Comparison of ENCODE assay signal across 28 cellular contexts in the genomic region with DNA sequence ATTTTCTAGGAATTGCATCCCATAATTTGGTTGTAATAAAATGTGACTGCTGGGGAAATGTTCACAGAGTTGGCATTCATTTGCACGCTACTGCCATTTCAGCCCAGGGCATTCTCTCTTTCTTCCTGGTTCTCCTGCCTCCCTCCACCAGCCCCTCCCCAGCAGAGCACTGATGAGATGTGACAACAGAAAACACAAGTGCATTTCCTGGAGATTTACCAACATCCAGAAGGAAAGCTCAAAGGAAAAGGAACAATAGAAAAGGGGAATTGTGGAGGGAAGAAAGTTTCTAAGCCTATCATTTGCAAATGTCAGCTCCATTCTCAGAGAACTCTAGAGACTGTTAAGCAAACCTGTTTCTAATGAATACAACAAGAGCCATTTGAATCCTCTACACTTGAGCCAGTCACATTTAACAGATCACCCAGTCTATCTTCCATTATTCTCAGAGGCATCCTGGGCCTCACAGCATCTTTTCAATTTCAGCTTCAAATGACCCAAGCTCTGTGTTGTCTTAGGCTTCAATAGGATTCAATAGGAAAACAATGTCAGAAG.
"Had no signal": no experiment of that assay in that cellular context is flagged by ENCODE, and none has a peak within 500 bp of the region (broad histone marks: within the 10 kb centered on the region; RNA-seq: fewer than 3 reads in every experiment).

No MANE protein-coding gene starts in this region.

- H3K27me3 ChIP-seq: adrenal gland, body of pancreas, breast epithelium had no signal

- H3K4me3 Mint-ChIP-seq: activated CD4-positive, alpha-beta T cell treated with anti-CD3 and anti-CD28 coated beads, Interleukin-2, amount 10 ng/mL, durations not matched to agents 7 days and 5 days; activated naive CD4-positive, alpha-beta T cell treated with anti-CD3 and anti-CD28 coated beads for 36 hours; activated T-cell treated with anti-CD3 and anti-CD28 coated beads, Interleukin-2, amount 50 U/mL, for 4 hours; activated T-helper 1 cell treated with anti-CD3 and anti-CD28 coated beads, Interleukin-12 subunit alpha, Interleukin-12 subunit beta, Interleukin-2, Interleukin-4 antibody, amounts not matched to agents 30 ng/mL and 10 ng/mL and 1 ng/mL, durations not matched to agents 14 hours and 24 hours and 36 hours had no signal

- H3K27me3 Mint-ChIP-seq: activated CD4-positive, alpha-beta T cell treated with anti-CD3 and anti-CD28 coated beads, Interleukin-2, amount 10 ng/mL, durations not matched to agents 7 days and 5 days had no signal

- H3K27ac Mint-ChIP-seq: activated CD4-positive, alpha-beta T cell treated with anti-CD3 and anti-CD28 coated beads, Interleukin-2, amount 10 ng/mL, durations not matched to agents 7 days and 5 days; activated naive CD4-positive, alpha-beta T cell treated with anti-CD3 and anti-CD28 coated beads for 36 hours; activated naive CD4-positive, alpha-beta T cell treated with anti-CD3 and anti-CD28 coated beads, Interleukin-2, amount 50 U/mL, for 72 hours; activated T-helper 1 cell treated with anti-CD3 and anti-CD28 coated beads, Interleukin-12 subunit alpha, Interleukin-12 subunit beta, Interleukin-2, Interleukin-4 antibody, amounts not matched to agents 30 ng/mL and 10 ng/mL and 1 ng/mL, durations not matched to agents 14 hours and 24 hours and 36 hours had no signal

- H3K4me2 ChIP-seq: KMS-11, PC-9 had no signal

- H3K9me3 ChIP-seq: adrenal gland, body of pancreas had no signal

- H3K27ac ChIP-seq: adrenal gland, body of pancreas, breast epithelium, KMS-11, PC-9, RWPE1, WERI-Rb-1 had no signal

- H2AFZ ChIP-seq: PC-9 had no signal

- H3K4me1 Mint-ChIP-seq: activated CD4-positive, alpha-beta T cell treated with anti-CD3 and anti-CD28 coated beads, Interleukin-2, amount 10 ng/mL, durations not matched to agents 7 days and 5 days had no signal

- H3K4me3 ChIP-seq: adrenal gland, body of pancreas, breast epithelium, PC-9 had no signal

- H3K9ac ChIP-seq: KMS-11 had no signal

- ATAC-seq: activated naive CD4-positive, alpha-beta T cell treated with anti-CD3 and anti-CD28 coated beads, Interleukin-2, amount 50 U/mL, for 72 hours; activated T-cell treated with anti-CD3 and anti-CD28 coated beads, Interleukin-2, amount 50 U/mL, for 4 hours; body of pancreas; Right ventricle myocardium inferior; SK-N-SH treated with all-trans-retinoic acid at 6 μM for 48 hours had no signal

- H3K36me3 ChIP-seq: adrenal gland, breast epithelium, WERI-Rb-1 had no signal

- H3K4me1 ChIP-seq: adrenal gland, body of pancreas, breast epithelium had no signal

- DNase-seq: activated CD4-positive, alpha-beta T cell treated with anti-CD3 and anti-CD28 coated beads, Interleukin-2, amount 10 ng/mL, durations not matched to agents 7 days and 5 days; activated CD4-positive, alpha-beta T cell treated with anti-CD3 and anti-CD28 coated beads, Interleukin-2, amount 50 U/mL, for 48 hours; activated CD8-positive, alpha-beta memory T cell treated with anti-CD3 and anti-CD28 coated beads, Interleukin-2, amount 50 U/mL, for 4 hours; activated gamma-delta T cell treated with Interleukin-2 at 50 U/mL for 16 hours; activated naive CD4-positive, alpha-beta T cell treated with anti-CD3 and anti-CD28 coated beads for 36 hours; activated T-cell treated with anti-CD3 and anti-CD28 coated beads for 4 hours; activated T-cell treated with anti-CD3 and anti-CD28 coated beads, Interleukin-2, amount 50 U/mL, for 4 hours; adrenal gland; body of pancreas; MM.1S; MV-4-11; NCI-H1092; NCI-H1436 treated with DMSO at 0.1 percent for 48 hours; NCI-H187 treated with DMSO at 0.1 percent for 48 hours; NCI-H2081; NCI-H345; NCI-H524 treated with DMSO at 0.1 percent for 48 hours; PC-9; SIG-M5; T1000; WERI-Rb-1 had no signal
